ENCODE assay signal across 8 cellular contexts in the genomic region with DNA sequence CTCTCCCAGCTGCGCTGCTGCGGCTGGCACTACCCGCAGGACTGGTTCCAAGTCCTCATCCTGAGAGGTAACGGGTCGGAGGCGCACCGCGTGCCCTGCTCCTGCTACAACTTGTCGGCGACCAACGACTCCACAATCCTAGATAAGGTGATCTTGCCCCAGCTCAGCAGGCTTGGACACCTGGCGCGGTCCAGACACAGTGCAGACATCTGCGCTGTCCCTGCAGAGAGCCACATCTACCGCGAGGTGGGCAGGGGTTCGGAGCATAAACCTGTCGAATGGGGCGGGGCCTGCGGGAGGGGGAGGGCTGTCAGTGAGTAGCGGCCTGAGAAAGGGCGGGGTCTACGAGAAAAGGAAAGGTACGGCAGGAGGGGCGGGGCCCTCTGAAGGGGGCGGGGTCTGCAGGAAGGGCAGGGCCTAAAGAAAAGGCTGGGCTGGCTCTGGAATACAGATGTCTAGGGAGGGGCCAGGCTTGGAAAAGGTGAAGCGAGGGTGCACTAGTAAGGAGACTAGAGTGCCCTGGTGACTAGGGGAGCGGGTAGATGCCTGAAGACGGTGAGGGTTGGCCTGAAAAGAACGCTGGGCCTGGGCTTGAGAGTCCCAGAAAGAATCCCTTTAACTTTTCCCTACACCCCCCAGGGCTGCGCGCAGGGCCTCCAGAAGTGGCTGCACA. TPM values are rescaled to one million over a fixed set of nuclear protein-coding genes. Genes with fewer than 3 reads are reported as not detected.
A peak's percentile ranks its signal among the peaks of the same experiment; 100 is the strongest.
DNase-seq lines count a peak whose midpoint lies in the region; ATAC-seq and TF ChIP-seq lines count a peak whose summit lies in the region.

No MANE protein-coding gene starts in this region.

- 52% methylated on average over 31 of the region's 32 CpGs for WGBS in SK-N-SH (ENCODE audit: low lambda C conversion rate)
- WGBS in gastroesophageal sphincter (ENCODE audit: low coverage in 1 of 2), 2 donors = 0 to 2% methylated on average over 5 to 19 of the region's 32 CpGs

- no peak for TF ChIP-seq EP300 in SK-N-SH (IDR thresholded peaks at IDR 0.05; ENCODE audit: borderline replicate concordance in 1 of 2, low read depth in 1 of 2, low read length in 1 of 2)
- no peak for TF ChIP-seq EP300 in gastroesophageal sphincter (IDR thresholded peaks at IDR 0.05)

- no peaks in the 10 kb centered on the region for H3K79me2 ChIP-seq in SK-N-SH (ENCODE audit: insufficient read depth)

- H3F3A ChIP-seq in SK-N-SH (replicated peaks; ENCODE audit: insufficient read depth) = peaks cover 2% of the 10 kb centered on the region

- TF ChIP-seq CTCF in SK-N-SH (IDR thresholded peaks at IDR 0.05) (no peak), gastroesophageal sphincter (IDR thresholded peaks at IDR 0.05) (peak in 1 of 4 experiments; percentile 18)

- H3K4me2 ChIP-seq in SK-N-SH = no peak overlapping the region

- peak; percentile 85 for DNase-seq in DMS53 (lab: John Stamatoyannopoulos, UW)
- DNase-seq in DMS53 treated with DMSO at 0.1 percent for 48 hours (lab: John Stamatoyannopoulos, UW; ENCODE audit: unreplicated experiment) = no peak
- peak; percentile 68 for DNase-seq in SK-N-SH
- peak in 30 of 56 donors; percentile 10 to 73 (median 34) for DNase-seq in nucleus accumbens (lab: John Stamatoyannopoulos, UW)
- DNase-seq in NCI-H446 (lab: John Stamatoyannopoulos, UW) = no peak
- DNase-seq in NCI-H2081 treated with DMSO at 0.1 percent for 48 hours (lab: John Stamatoyannopoulos, UW) = no peak
- no peak for DNase-seq in T-helper 2 cell

- H2AFZ ChIP-seq in SK-N-SH (ENCODE audit: low read depth) = no peak overlapping the region

- no peaks in the 10 kb centered on the region for H3K9me2 ChIP-seq in SK-N-SH

- CTCF ChIA-PET in SK-N-SH (lab: Yijun Ruan, JAX) = no interaction called here

- TF ChIP-seq POLR2A in gastroesophageal sphincter (IDR thresholded peaks at IDR 0.05) = no peak

- H3K9me3 ChIP-seq in SK-N-SH (no peaks in the 10 kb centered on the region), gastroesophageal sphincter (no peaks in the 10 kb centered on the region)

- POLR2A ChIA-PET in SK-N-SH (lab: Yijun Ruan, JAX) = no interaction called here

- H3K9ac ChIP-seq in SK-N-SH = no peak overlapping the region

- H3K27ac ChIP-seq in SK-N-SH (ENCODE audit: low read depth in 2 of 2, low read length in 1 of 2) (no peak overlapping the region), gastroesophageal sphincter (peak overlapping the region in 3 of 4 donors; percentile 84 to 96 (median 89))

- peaks cover 18 to 20% of the 10 kb centered on the region in 2 experiments for H3K36me3 ChIP-seq in SK-N-SH (replicated peaks in 1 of 2; ENCODE audit: control insufficient read depth in 1 of 2, insufficient read depth in 2 of 2, low read length in 1 of 2)
- H3K36me3 ChIP-seq in gastroesophageal sphincter = peaks cover 0 to 32% of the 10 kb centered on the region in 2 donors

- ATAC-seq in gastroesophageal sphincter = peak; percentile 61

- H3K27me3 ChIP-seq in SK-N-SH (ENCODE audit: insufficient read depth) (no peaks in the 10 kb centered on the region), gastroesophageal sphincter (no peaks in the 10 kb centered on the region)

- no peak for TF ChIP-seq RAD21 in SK-N-SH (IDR thresholded peaks at IDR 0.05; ENCODE audit: low read length)

- H4K20me1 ChIP-seq in SK-N-SH (ENCODE audit: insufficient read depth) = peaks cover 2% of the 10 kb centered on the region; the same call in 1 of the 2 replicates

- peaks cover 0 to 6% of the 10 kb centered on the region in 2 experiments; a peak in 1 of 4 replicates for H3K4me1 ChIP-seq in SK-N-SH (ENCODE audit: control insufficient read depth in 1 of 2, insufficient read depth in 2 of 2, low read depth in 1 of 2, low read length in 1 of 2)
- H3K4me1 ChIP-seq in gastroesophageal sphincter = peaks cover 0 to 37% (median 23%) of the 10 kb centered on the region in 3 donors

- H3K4me3 ChIP-seq in SK-N-SH (ENCODE audit: low read depth in 2 of 2, low read length in 1 of 2) (no peak overlapping the region; a peak in 1 of 4 replicates), gastroesophageal sphincter (peak overlapping the region; percentile 6 to 54)

TF ChIP-seq in SK-N-SH, 30 proteins besides CTCF, POLR2A, EP300 and RAD21:
- TF ChIP-seq SMC3 (IDR thresholded peaks at IDR 0.05; ENCODE audit: low read depth, low read length) (no peak), RXRA (IDR thresholded peaks at IDR 0.05; ENCODE audit: borderline replicate concordance, low read depth) (no peak), ELF1 (IDR thresholded peaks at IDR 0.05) (no peak), MXI1 (IDR thresholded peaks at IDR 0.05; ENCODE audit: low read depth, low read length) (no peak), TCF12 (IDR thresholded peaks at IDR 0.05) (no peak), FOXM1 (IDR thresholded peaks at IDR 0.05; ENCODE audit: low read depth) (no peak), TEAD4 (IDR thresholded peaks at IDR 0.05; ENCODE audit: borderline replicate concordance, insufficient read depth) (no peak), MEF2A (IDR thresholded peaks at IDR 0.05; ENCODE audit: borderline replicate concordance, low read depth) (no peak), YY1 (IDR thresholded peaks at IDR 0.05; ENCODE audit: low read depth) (no peak), FOXJ3 (CRISPR knock-in tag; IDR thresholded peaks at IDR 0.05) (no peak)
- TF ChIP-seq, protein P1, sequence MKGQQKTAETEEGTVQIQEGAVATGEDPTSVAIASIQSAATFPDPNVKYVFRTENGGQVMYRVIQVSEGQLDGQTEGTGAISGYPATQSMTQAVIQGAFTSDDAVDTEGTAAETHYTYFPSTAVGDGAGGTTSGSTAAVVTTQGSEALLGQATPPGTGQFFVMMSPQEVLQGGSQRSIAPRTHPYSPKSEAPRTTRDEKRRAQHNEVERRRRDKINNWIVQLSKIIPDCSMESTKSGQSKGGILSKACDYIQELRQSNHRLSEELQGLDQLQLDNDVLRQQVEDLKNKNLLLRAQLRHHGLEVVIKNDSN (IDR thresholded peaks at IDR 0.05; ENCODE audit: borderline replicate concordance, low read depth) = no peak
- TF ChIP-seq, protein P2, sequence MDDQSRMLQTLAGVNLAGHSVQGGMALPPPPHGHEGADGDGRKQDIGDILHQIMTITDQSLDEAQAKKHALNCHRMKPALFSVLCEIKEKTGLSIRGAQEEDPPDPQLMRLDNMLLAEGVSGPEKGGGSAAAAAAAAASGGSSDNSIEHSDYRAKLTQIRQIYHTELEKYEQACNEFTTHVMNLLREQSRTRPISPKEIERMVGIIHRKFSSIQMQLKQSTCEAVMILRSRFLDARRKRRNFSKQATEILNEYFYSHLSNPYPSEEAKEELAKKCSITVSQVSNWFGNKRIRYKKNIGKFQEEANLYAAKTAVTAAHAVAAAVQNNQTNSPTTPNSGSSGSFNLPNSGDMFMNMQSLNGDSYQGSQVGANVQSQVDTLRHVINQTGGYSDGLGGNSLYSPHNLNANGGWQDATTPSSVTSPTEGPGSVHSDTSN (IDR thresholded peaks at IDR 0.05) = no peak

RNA-seq across cellular contexts. Expression of a gene that starts 3.6 kb away (rescaled TPM):
- not detected in 2 replicates for polyA plus RNA-seq in SK-N-SH (2012; rRNA removed)
- not detected in 2 replicates for polyA plus RNA-seq in SK-N-SH (2012; cell fraction: cytosol; rRNA removed)
- 0.50 TPM in 1 of 2 replicates, not detected in the other for polyA plus RNA-seq in SK-N-SH (2012; cell fraction: nucleus; rRNA removed)
- 10 to 100 TPM in 2 of 4 donors, 1 to 10 TPM in 2; 4.9 to 18.9 (median 9.3) TPM for total RNA-seq in gastroesophageal sphincter

RNA-seq across cellular contexts. Expression of a gene that starts 13.8 kb away (rescaled TPM):
- polyA plus RNA-seq in SK-N-SH (2012; rRNA removed) = 0.33 and 0.80 TPM in 2 replicates
- 0.20 and 0.41 TPM in 2 replicates for polyA plus RNA-seq in SK-N-SH (2012; cell fraction: cytosol; rRNA removed)
- 2.7 and 6.3 TPM in 2 replicates for polyA plus RNA-seq in SK-N-SH (2012; cell fraction: nucleus; rRNA removed)
- 1 to 10 TPM; 1.9 to 3.7 (median 2.5) TPM for total RNA-seq in gastroesophageal sphincter

RNA-seq across cellular contexts. Expression of a gene that starts 23.4 kb away (rescaled TPM):
- 24.7 and 27.9 TPM in 2 replicates for polyA plus RNA-seq in SK-N-SH (2012; rRNA removed)
- 17.4 and 22.3 TPM in 2 replicates for polyA plus RNA-seq in SK-N-SH (2012; cell fraction: cytosol; rRNA removed)
- 32.3 and 39.7 TPM in 2 replicates for polyA plus RNA-seq in SK-N-SH (2012; cell fraction: nucleus; rRNA removed)
- 10 to 100 TPM; 47.5 to 73.1 (median 51.1) TPM for total RNA-seq in gastroesophageal sphincter

RNA-seq across cellular contexts. Expression of a gene that starts 24.9 kb away (rescaled TPM):
- polyA plus RNA-seq in SK-N-SH (2012; rRNA removed) = 0.36 and 0.47 TPM in 2 replicates
- 0.26 and 0.40 TPM in 2 replicates for polyA plus RNA-seq in SK-N-SH (2012; cell fraction: cytosol; rRNA removed)
- polyA plus RNA-seq in SK-N-SH (2012; cell fraction: nucleus; rRNA removed) = 0.55 and 0.82 TPM in 2 replicates
- total RNA-seq in gastroesophageal sphincter = not detected

RNA-seq across cellular contexts. Expression of a gene that starts 49.2 kb away (rescaled TPM):
- 0.03 and 0.20 TPM in 2 replicates for polyA plus RNA-seq in SK-N-SH (2012; rRNA removed)
- 0.06 and 0.08 TPM in 2 replicates for polyA plus RNA-seq in SK-N-SH (2012; cell fraction: cytosol; rRNA removed)
- 0.42 and 0.52 TPM in 2 replicates for polyA plus RNA-seq in SK-N-SH (2012; cell fraction: nucleus; rRNA removed)
- not detected for total RNA-seq in gastroesophageal sphincter

Comparison
In these comparisons a context has a peak if more than half of its experiments do, and no peak if none do; other contexts are left out.
1. DNase-seq: peak in DMS53 (single experiment), SK-N-SH (single experiment) and nucleus accumbens (30 of 56); none in DMS53 treated with DMSO at 0.1 percent for 48 hours (single experiment), NCI-H446 (0 of 2), NCI-H2081 treated with DMSO at 0.1 percent for 48 hours (single experiment) and T-helper 2 cell (0 of 5).
2. H3K27ac ChIP-seq: peak in gastroesophageal sphincter (3 of 4); none in SK-N-SH (0 of 2).
3. H3K4me3 ChIP-seq: peak in gastroesophageal sphincter (2 of 2); none in SK-N-SH (0 of 2).